Comparison of ENCODE assay signal across 1 cellular context in genomic region chr12:6635856-6636521, GRCh38.
TF ChIP-seq lines count a peak whose summit lies in the region.

LPAR5 (minus strand) TSS chr12:6635959; CDS start chr12:6621248, 14,711 bp downstream.

TF ChIP-seq in HEK293, 187 proteins besides CTCF, POLR2A, EP300 and RAD21 (continued from another document):
- no peak for TF ChIP-seq TSHZ1 (tag by site-specific recombination; IDR thresholded peaks at IDR 0.05; ENCODE audit: borderline replicate concordance)
- no peak for TF ChIP-seq IKZF3 (tag by site-specific recombination; IDR thresholded peaks at IDR 0.05)
- TF ChIP-seq ZBTB48 (tag by site-specific recombination; IDR thresholded peaks at IDR 0.05): no peak
- peak; percentile 75 for TF ChIP-seq ZIC2 (tag by site-specific recombination; IDR thresholded peaks at IDR 0.05)
- TF ChIP-seq ZNF843 (tag by site-specific recombination; IDR thresholded peaks at IDR 0.05): no peak
- TF ChIP-seq GLIS1 (tag by site-specific recombination; IDR thresholded peaks at IDR 0.05): peak; percentile 72
- no peak for TF ChIP-seq KLF7 (tag by site-specific recombination; IDR thresholded peaks at IDR 0.05; ENCODE audit: borderline replicate concordance)
- TF ChIP-seq ZNF169 (tag by site-specific recombination; IDR thresholded peaks at IDR 0.05): no peak
- TF ChIP-seq ZNF155 (tag by site-specific recombination; IDR thresholded peaks at IDR 0.05): no peak
- no peak for TF ChIP-seq ZNF654 (tag by site-specific recombination; IDR thresholded peaks at IDR 0.05; ENCODE audit: low read depth)
- TF ChIP-seq KLF1 (tag by site-specific recombination; IDR thresholded peaks at IDR 0.05): peak; percentile 93
- no peak for TF ChIP-seq ZNF121 (tag by site-specific recombination; IDR thresholded peaks at IDR 0.05)
- no peak for TF ChIP-seq ZNF157 (tag by site-specific recombination; IDR thresholded peaks at IDR 0.05)
- no peak for TF ChIP-seq TRIM28 (IDR thresholded peaks at IDR 0.05; ENCODE audit: borderline replicate concordance, low read length)
- TF ChIP-seq ZNF76 (tag by site-specific recombination; IDR thresholded peaks at IDR 0.05; ENCODE audit: borderline replicate concordance, low read depth): no peak
- TF ChIP-seq PRDM10 (tag by site-specific recombination; IDR thresholded peaks at IDR 0.05): peak; percentile 90
- peak; percentile 70 for TF ChIP-seq ZNF600 (tag by site-specific recombination; IDR thresholded peaks at IDR 0.05)
- no peak for TF ChIP-seq ZFHX2 (tag by site-specific recombination; conservative IDR thresholded peaks at IDR 0.05)
- TF ChIP-seq OVOL3 (tag by site-specific recombination; IDR thresholded peaks at IDR 0.05): no peak
- TF ChIP-seq ZFP69B (tag by site-specific recombination; IDR thresholded peaks at IDR 0.05): no peak
- peak; percentile 52 for TF ChIP-seq SP2 (tag by site-specific recombination; IDR thresholded peaks at IDR 0.05)
- TF ChIP-seq PRDM6 (tag by site-specific recombination; IDR thresholded peaks at IDR 0.05): no peak
- TF ChIP-seq PATZ1 (tag by site-specific recombination; IDR thresholded peaks at IDR 0.05): no peak
- no peak for TF ChIP-seq WT1 (tag by site-specific recombination; IDR thresholded peaks at IDR 0.05)
- TF ChIP-seq HOXC10 (CRISPR knock-in tag; IDR thresholded peaks at IDR 0.05): no peak
- TF ChIP-seq ZNF16 (tag by site-specific recombination; IDR thresholded peaks at IDR 0.05; ENCODE audit: low read depth): no peak
- no peak for TF ChIP-seq ZFP41 (tag by site-specific recombination; IDR thresholded peaks at IDR 0.05; ENCODE audit: borderline replicate concordance)
- no peak for TF ChIP-seq ZXDB (tag by site-specific recombination; IDR thresholded peaks at IDR 0.05)
- TF ChIP-seq ZNF558 (tag by site-specific recombination; IDR thresholded peaks at IDR 0.05): no peak
- TF ChIP-seq ZNF549 (tag by site-specific recombination; IDR thresholded peaks at IDR 0.05): no peak
- no peak for TF ChIP-seq ZBTB26 (tag by site-specific recombination; optimal IDR thresholded peaks at IDR 0.05)
- no peak for TF ChIP-seq ZNF112 (tag by site-specific recombination; IDR thresholded peaks at IDR 0.05)
- TF ChIP-seq ZNF449 (tag by site-specific recombination; IDR thresholded peaks at IDR 0.05): peak; percentile 87
- no peak for TF ChIP-seq ZEB2 (tag by site-specific recombination; IDR thresholded peaks at IDR 0.05)
- TF ChIP-seq ZNF404 (tag by site-specific recombination; IDR thresholded peaks at IDR 0.05): no peak
- TF ChIP-seq ZNF777 (tag by site-specific recombination; IDR thresholded peaks at IDR 0.05; ENCODE audit: borderline replicate concordance): no peak
- TF ChIP-seq ZSCAN16 (tag by site-specific recombination; IDR thresholded peaks at IDR 0.05): no peak
- TF ChIP-seq ZNF37A (tag by site-specific recombination; IDR thresholded peaks at IDR 0.05): no peak
- TF ChIP-seq ZNF311 (tag by site-specific recombination; IDR thresholded peaks at IDR 0.05; ENCODE audit: borderline replicate concordance): no peak
- peak; percentile 65; the same call in 1 of the 2 replicates for TF ChIP-seq KLF10 (tag by site-specific recombination; IDR thresholded peaks at IDR 0.05)
- TF ChIP-seq PRDM4 (tag by site-specific recombination; IDR thresholded peaks at IDR 0.05): no peak
- TF ChIP-seq ZBTB17 (tag by site-specific recombination; IDR thresholded peaks at IDR 0.05): peak; percentile 92
